Comparison of ENCODE assay signal across 10 cellular contexts in genomic region chr2:20916604-20917286, GRCh38.
A peak's percentile ranks its signal among the peaks of the same experiment; 100 is the strongest.
DNase-seq lines count a peak whose midpoint lies in the region; ATAC-seq and TF ChIP-seq lines count a peak whose summit lies in the region.
"Had no signal": no experiment of that assay in that cellular context is flagged by ENCODE, and none has a peak within 500 bp of the region (broad histone marks: within the 10 kb centered on the region; RNA-seq: fewer than 3 reads in every experiment).

No MANE protein-coding gene starts in this region.

- H3K4me1 ChIP-seq in GM23338 (ENCODE audit: insufficient read depth) (no peaks in the 10 kb centered on the region), cardiac muscle cell (ENCODE audit: low read depth) (no peaks in the 10 kb centered on the region)

- WGBS in lower leg skin, 2 donors: 43 to 54% methylated on average over 7 of the region's 7 CpGs

- peak; percentile 12 for DNase-seq in GM23338 (ENCODE audit: low spot score)
- DNase-seq in cardiac muscle cell (ENCODE audit: low read depth in 1 of 2, low spot score in 1 of 2): peak in 1 of 2 donors; percentile 8
- DNase-seq in smooth muscle cell of the brain vasculature (ENCODE audit: low read depth, low spot score): peak; percentile 18
- DNase-seq in activated CD4-positive, CD25-positive, alpha-beta regulatory T cell treated with anti-CD3 and anti-CD28 coated beads, Interleukin-2, amount 50 U/mL, for 72 hours: no peak
- DNase-seq in activated T-cell treated with anti-CD3 and anti-CD28 coated beads, Interleukin-2, amount 50 U/mL, for 1 hour: no peak
- DNase-seq in lower leg skin (ENCODE audit: low spot score in 2 of 2): no peak

- intact Hi-C loops in lower leg skin (cut with DNase I; ENCODE audit: low total_unique reads): no loop called here

- peaks cover 3% of the 10 kb centered on the region; the same call in 1 of the 3 replicates for H3K4me1 Mint-ChIP-seq in GM23338

- H3K9me2 ChIP-seq in GM23338 (ENCODE audit: insufficient read depth): no peaks in the 10 kb centered on the region

- no peaks in the 10 kb centered on the region for H3K9me3 ChIP-seq in cardiac muscle cell (ENCODE audit: low read depth)

- peak; percentile 62 for ATAC-seq in GM23338
- no peak for ATAC-seq in HG03342 (IDR thresholded peaks at IDR 0.05; ENCODE audit: unreplicated experiment)
- ATAC-seq: activated naive CD4-positive, alpha-beta T cell treated with anti-CD3 and anti-CD28 coated beads, Interleukin-2, amount 50 U/mL, for 72 hours had no signal

- no peaks in the 10 kb centered on the region for H3K36me3 Mint-ChIP-seq in GM23338 (ENCODE audit: low read depth)
- H3K36me3 Mint-ChIP-seq: activated naive CD4-positive, alpha-beta T cell treated with anti-CD3 and anti-CD28 coated beads, Interleukin-2, amount 50 U/mL, for 72 hours; memory B cell had no signal

- H2AFZ ChIP-seq in GM23338: no peak overlapping the region

- H3K27me3 Mint-ChIP-seq in GM23338 (ENCODE audit: insufficient read depth, low read depth, poor library complexity): peaks cover 4% of the 10 kb centered on the region

- TF ChIP-seq CTCF in GM23338 (conservative IDR thresholded peaks at IDR 0.05; ENCODE audit: low read depth in 2 of 2): peak; percentile 23 to 62; a peak in 3 of 4 replicates
- TF ChIP-seq CTCF in VCaP (conservative IDR thresholded peaks at IDR 0.05): peak; percentile 70
- peak; percentile 19 for TF ChIP-seq CTCF in cardiac muscle cell (IDR thresholded peaks at IDR 0.05; ENCODE audit: low read depth, low read length)
- TF ChIP-seq CTCF in lower leg skin (IDR thresholded peaks at IDR 0.05): no peak

- TF ChIP-seq POLR2A in lower leg skin (IDR thresholded peaks at IDR 0.05): no peak

- H3K27ac Mint-ChIP-seq in GM23338: no peak overlapping the region
- H3K27ac Mint-ChIP-seq: activated naive CD4-positive, alpha-beta T cell treated with anti-CD3 and anti-CD28 coated beads, Interleukin-2, amount 50 U/mL, for 72 hours; memory B cell had no signal

- H3K27me3 ChIP-seq in GM23338 (ENCODE audit: insufficient read depth) (no peaks in the 10 kb centered on the region), cardiac muscle cell (no peaks in the 10 kb centered on the region)

- H3K79me2 ChIP-seq in GM23338 (replicated peaks; ENCODE audit: insufficient read depth): no peaks in the 10 kb centered on the region

- H3K4me3 ChIP-seq in GM23338 (no peak overlapping the region), cardiac muscle cell (no peak overlapping the region), lower leg skin (ENCODE audit: low read depth, poor library complexity, severe bottlenecking) (no peak overlapping the region)

- H3K27ac ChIP-seq in GM23338 (ENCODE audit: low read depth) (no peak overlapping the region), VCaP (peak overlapping the region; percentile 25), cardiac muscle cell (no peak overlapping the region)

- no peaks in the 10 kb centered on the region for H3K36me3 ChIP-seq in GM23338 (ENCODE audit: insufficient read depth)
- no peaks in the 10 kb centered on the region for H3K36me3 ChIP-seq in cardiac muscle cell

- no peak overlapping the region for H3K4me2 ChIP-seq in GM23338

- H3K9me3 Mint-ChIP-seq in GM23338: peaks cover 11% of the 10 kb centered on the region
- H3K9me3 Mint-ChIP-seq: activated naive CD4-positive, alpha-beta T cell treated with anti-CD3 and anti-CD28 coated beads, Interleukin-2, amount 50 U/mL, for 72 hours; memory B cell had no signal

- H3F3A ChIP-seq in GM23338 (replicated peaks; ENCODE audit: low read depth): no peaks in the 10 kb centered on the region

- H3K4me3 Mint-ChIP-seq in GM23338: no peak overlapping the region
- H3K4me3 Mint-ChIP-seq: memory B cell had no signal

- no peaks in the 10 kb centered on the region for H4K20me1 ChIP-seq in GM23338 (replicated peaks; ENCODE audit: insufficient read depth)

TF ChIP-seq in GM23338, 12 proteins besides CTCF, POLR2A, EP300 and RAD21:
- no peak for TF ChIP-seq NANOG (IDR thresholded peaks at IDR 0.05; ENCODE audit: borderline replicate concordance)
- no peak for TF ChIP-seq ZNF462 (CRISPR knock-in tag; IDR thresholded peaks at IDR 0.05)

Comparison
In these comparisons a context has a peak if more than half of its experiments do, and no peak if none do; other contexts are left out.
1. DNase-seq: peak in GM23338 (single experiment) and smooth muscle cell of the brain vasculature (single experiment); none in activated CD4-positive, CD25-positive, alpha-beta regulatory T cell treated with anti-CD3 and anti-CD28 coated beads, Interleukin-2, amount 50 U/mL, for 72 hours (single experiment), activated T-cell treated with anti-CD3 and anti-CD28 coated beads, Interleukin-2, amount 50 U/mL, for 1 hour (single experiment) and lower leg skin (0 of 2).
2. CTCF ChIP-seq: peak in GM23338 (2 of 2), VCaP (single experiment) and cardiac muscle cell (single experiment); none in lower leg skin (0 of 3).